In genomic region chr2:129518937-129519336, GRCh38 we compare ENCODE assay signal across 3 cellular contexts.
"Had no signal": no experiment of that assay in that cellular context is flagged by ENCODE, and none has a peak within 500 bp of the region (broad histone marks: within the 10 kb centered on the region; RNA-seq: fewer than 3 reads in every experiment).

No MANE protein-coding gene starts in this region.

- H3K4me3 ChIP-seq: GM12878 had no signal

- ATAC-seq: GM12878 had no signal

- DNase-seq: GDM1, GF-D8 had no signal
